ENCODE assay signal across 1 cellular context in the genomic region with DNA sequence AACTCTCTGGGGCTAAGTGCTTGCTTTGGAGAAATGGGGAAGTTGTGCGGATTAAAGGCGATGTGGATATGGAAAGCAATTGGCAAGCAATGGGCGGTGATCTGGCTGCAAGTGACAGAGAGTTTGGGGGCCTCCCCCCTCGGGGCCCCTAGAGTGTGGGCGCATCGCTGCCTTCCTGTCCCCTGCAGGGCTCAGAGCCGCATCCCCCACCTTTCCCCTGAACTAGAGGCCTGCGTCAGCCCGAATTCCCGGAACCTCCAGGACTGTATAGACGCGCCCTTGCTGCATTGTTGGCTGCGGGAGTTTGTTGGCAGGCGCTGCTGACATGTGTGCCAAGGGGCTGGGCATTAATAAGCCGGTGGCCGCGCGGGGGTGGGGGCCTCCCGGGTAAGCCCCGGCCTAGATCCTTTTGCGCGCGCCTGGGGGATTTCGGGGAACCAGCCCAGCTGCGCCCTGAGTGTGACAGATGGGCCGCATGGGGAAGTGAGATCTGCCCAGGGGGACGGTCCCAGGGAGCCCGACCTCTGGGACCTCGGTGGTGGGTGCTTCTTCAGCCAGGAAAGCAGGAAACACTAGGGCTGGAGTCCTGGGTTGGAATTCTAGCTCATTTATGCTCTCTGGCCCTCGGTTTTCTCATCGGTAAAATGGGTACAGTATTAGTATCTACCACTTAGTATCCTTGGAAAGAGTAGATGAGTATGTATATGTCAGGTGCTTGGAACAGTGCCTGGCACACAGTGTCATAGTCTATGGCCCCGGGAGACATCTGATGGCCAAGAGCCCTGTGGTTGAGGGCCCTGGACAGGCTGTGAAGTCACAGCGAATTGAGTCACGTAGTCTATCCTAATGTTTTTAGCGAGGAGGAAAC.
TF ChIP-seq lines count a peak whose summit lies in the region.

No MANE protein-coding gene starts in this region.

TF ChIP-seq in H1, 55 proteins besides CTCF, POLR2A, EP300 and RAD21 (continued from another document):
- TF ChIP-seq, protein P1, sequence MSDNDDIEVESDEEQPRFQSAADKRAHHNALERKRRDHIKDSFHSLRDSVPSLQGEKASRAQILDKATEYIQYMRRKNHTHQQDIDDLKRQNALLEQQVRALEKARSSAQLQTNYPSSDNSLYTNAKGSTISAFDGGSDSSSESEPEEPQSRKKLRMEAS (IDR thresholded peaks at IDR 0.05) = no peak
- TF ChIP-seq GTF2F1 (IDR thresholded peaks at IDR 0.05; ENCODE audit: borderline replicate concordance, low read depth, low read length) (no peak), PHF8 (conservative IDR thresholded peaks at IDR 0.05; ENCODE audit: low read depth, low read length) (no peak; the same call in 1 of the 2 replicates), CEBPB (IDR thresholded peaks at IDR 0.05; ENCODE audit: low read depth, low read length) (no peak), ASH2L (IDR thresholded peaks at IDR 0.05; ENCODE audit: low read length) (peak; percentile 43), TBP (IDR thresholded peaks at IDR 0.05; ENCODE audit: low read depth, low read length) (0 out of 2 replicates have a peak, but pooled peaks have one; percentile 31), NRF1 (IDR thresholded peaks at IDR 0.05; ENCODE audit: low read depth, low read length) (no peak), RXRA (IDR thresholded peaks at IDR 0.05; ENCODE audit: insufficient read depth, low read depth, low read length) (no peak), TAF7 (optimal IDR thresholded peaks at IDR 0.05; ENCODE audit: borderline replicate concordance, low read depth, low read length) (no peak), ZNF274 (IDR thresholded peaks at IDR 0.05; ENCODE audit: borderline replicate concordance, extremely low read depth, low read length) (no peak), POU5F1 (IDR thresholded peaks at IDR 0.05; ENCODE audit: low read depth, low read length) (no peak), YY1 (IDR thresholded peaks at IDR 0.05; ENCODE audit: low read depth, low read length) (no peak), MAFK (IDR thresholded peaks at IDR 0.05; ENCODE audit: low read depth, low read length) (no peak), CTBP2 (IDR thresholded peaks at IDR 0.05; ENCODE audit: borderline replicate concordance, insufficient read depth, insufficient read length, low read length) (no peak), CREB1 (IDR thresholded peaks at IDR 0.05) (no peak), SIN3A (conservative IDR thresholded peaks at IDR 0.05 in 1 of 2, IDR thresholded peaks at IDR 0.05 in 1 of 2; ENCODE audit: low read depth in 1 of 2, low read length in 2 of 2) (no peak; a peak in 1 of 4 replicates), HDAC2 (IDR thresholded peaks at IDR 0.05; ENCODE audit: borderline replicate concordance in 1 of 2, low read depth in 2 of 2, low read length in 2 of 2) (peak in 1 of 2 experiments; percentile 41; a peak in 2 of 4 replicates), JUND (IDR thresholded peaks at IDR 0.05; ENCODE audit: low read length) (no peak), GABPA (IDR thresholded peaks at IDR 0.05; ENCODE audit: borderline replicate concordance, insufficient read depth, low read length) (no peak), SP2 (IDR thresholded peaks at IDR 0.05; ENCODE audit: low read length) (no peak), SIRT6 (IDR thresholded peaks at IDR 0.05; ENCODE audit: low read length) (no peak), TAF1 (IDR thresholded peaks at IDR 0.05; ENCODE audit: low read depth, low read length) (no peak), FOSL1 (IDR thresholded peaks at IDR 0.05; ENCODE audit: insufficient read depth, low read depth, low read length) (no peak), TEAD4 (IDR thresholded peaks at IDR 0.05; ENCODE audit: low read depth, low read length) (no peak), KDM1A (IDR thresholded peaks at IDR 0.05; ENCODE audit: borderline replicate concordance, low read length) (peak; percentile 81; the same call in 1 of the 2 replicates), KDM5A (IDR thresholded peaks at IDR 0.05; ENCODE audit: low read length) (no peak), KDM4A (IDR thresholded peaks at IDR 0.05; ENCODE audit: low read depth, low read length, severe bottlenecking) (peak; percentile 64), TCF12 (IDR thresholded peaks at IDR 0.05; ENCODE audit: low read depth, low read length) (no peak), RFX5 (IDR thresholded peaks at IDR 0.05; ENCODE audit: borderline replicate concordance, low read depth, low read length) (no peak), EGR1 (IDR thresholded peaks at IDR 0.05; ENCODE audit: borderline replicate concordance, low read depth, low read length) (no peak), CBX8 (IDR thresholded peaks at IDR 0.05; ENCODE audit: borderline replicate concordance, low read depth, low read length) (no peak), SP4 (IDR thresholded peaks at IDR 0.05; ENCODE audit: low read length) (no peak), CHD1 (IDR thresholded peaks at IDR 0.05; ENCODE audit: low read depth, low read length) (no peak), CHD2 (IDR thresholded peaks at IDR 0.05; ENCODE audit: low read length) (no peak), SRF (IDR thresholded peaks at IDR 0.05; ENCODE audit: low read depth, low read length) (no peak), RBBP5 (IDR thresholded peaks at IDR 0.05; ENCODE audit: borderline replicate concordance, low read depth, low read length) (peak; percentile 33; the same call in 1 of the 2 replicates), BRCA1 (IDR thresholded peaks at IDR 0.05; ENCODE audit: low read depth, low read length) (no peak), SP1 (IDR thresholded peaks at IDR 0.05; ENCODE audit: low read depth, low read length) (no peak), SIX5 (IDR thresholded peaks at IDR 0.05; ENCODE audit: low read depth, low read length) (no peak), SAP30 (IDR thresholded peaks at IDR 0.05; ENCODE audit: insufficient read depth, insufficient replicate concordance, low read length) (peak; percentile 74), CBX5 (IDR thresholded peaks at IDR 0.05; ENCODE audit: low read depth, low read length) (no peak)
- TF ChIP-seq, protein P2, sequence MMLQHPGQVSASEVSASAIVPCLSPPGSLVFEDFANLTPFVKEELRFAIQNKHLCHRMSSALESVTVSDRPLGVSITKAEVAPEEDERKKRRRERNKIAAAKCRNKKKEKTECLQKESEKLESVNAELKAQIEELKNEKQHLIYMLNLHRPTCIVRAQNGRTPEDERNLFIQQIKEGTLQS (IDR thresholded peaks at IDR 0.05; ENCODE audit: insufficient read depth, low read depth, low read length) = no peak
- TF ChIP-seq, protein P3, sequence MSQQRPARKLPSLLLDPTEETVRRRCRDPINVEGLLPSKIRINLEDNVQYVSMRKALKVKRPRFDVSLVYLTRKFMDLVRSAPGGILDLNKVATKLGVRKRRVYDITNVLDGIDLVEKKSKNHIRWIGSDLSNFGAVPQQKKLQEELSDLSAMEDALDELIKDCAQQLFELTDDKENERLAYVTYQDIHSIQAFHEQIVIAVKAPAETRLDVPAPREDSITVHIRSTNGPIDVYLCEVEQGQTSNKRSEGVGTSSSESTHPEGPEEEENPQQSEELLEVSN (IDR thresholded peaks at IDR 0.05) = no peak
- TF ChIP-seq, protein P4, sequence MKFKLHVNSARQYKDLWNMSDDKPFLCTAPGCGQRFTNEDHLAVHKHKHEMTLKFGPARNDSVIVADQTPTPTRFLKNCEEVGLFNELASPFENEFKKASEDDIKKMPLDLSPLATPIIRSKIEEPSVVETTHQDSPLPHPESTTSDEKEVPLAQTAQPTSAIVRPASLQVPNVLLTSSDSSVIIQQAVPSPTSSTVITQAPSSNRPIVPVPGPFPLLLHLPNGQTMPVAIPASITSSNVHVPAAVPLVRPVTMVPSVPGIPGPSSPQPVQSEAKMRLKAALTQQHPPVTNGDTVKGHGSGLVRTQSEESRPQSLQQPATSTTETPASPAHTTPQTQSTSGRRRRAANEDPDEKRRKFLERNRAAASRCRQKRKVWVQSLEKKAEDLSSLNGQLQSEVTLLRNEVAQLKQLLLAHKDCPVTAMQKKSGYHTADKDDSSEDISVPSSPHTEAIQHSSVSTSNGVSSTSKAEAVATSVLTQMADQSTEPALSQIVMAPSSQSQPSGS (IDR thresholded peaks at IDR 0.05; ENCODE audit: low read length) = no peak
